In the genomic region with DNA sequence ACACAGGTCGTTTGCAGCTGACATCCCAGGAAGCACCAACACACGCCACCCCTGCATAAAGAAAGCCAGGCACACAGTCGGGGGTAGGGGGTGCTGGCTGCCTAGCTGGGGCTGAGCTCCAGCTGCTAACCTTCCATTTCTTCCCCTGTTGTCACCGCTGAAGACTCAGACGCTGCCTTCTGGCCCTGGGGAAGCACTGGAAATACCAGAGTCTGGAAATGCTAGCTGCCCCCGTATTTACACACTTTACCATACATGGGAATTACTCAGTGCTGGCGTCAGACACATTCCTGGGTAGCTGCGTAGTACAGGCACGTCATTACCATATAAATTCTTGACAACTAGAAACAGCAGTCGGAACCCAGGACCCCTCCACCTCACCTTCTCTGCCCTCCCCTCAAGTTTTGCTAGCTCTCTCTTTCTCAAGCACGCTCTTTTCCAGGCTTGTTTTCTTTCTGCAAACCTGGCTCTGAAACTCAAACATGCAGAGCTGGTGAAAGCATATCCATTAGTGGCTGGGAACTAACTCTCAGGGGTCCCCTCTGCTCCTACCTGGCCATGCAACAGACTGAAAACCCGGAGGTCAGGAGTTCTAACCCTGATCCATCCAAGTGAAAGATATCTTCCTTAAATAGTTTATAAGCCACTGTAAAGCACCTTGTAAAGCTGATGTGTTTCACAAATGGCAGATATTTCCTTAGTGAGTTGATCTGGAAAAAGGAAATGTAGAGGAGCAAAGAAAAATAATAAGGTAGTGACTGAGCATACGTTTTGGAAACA, we compare ENCODE assay signal across 8 cellular contexts. TPM values are rescaled to one million over a fixed set of nuclear protein-coding genes. Genes with fewer than 3 reads are reported as not detected.
A peak's percentile ranks its signal among the peaks of the same experiment; 100 is the strongest.
DNase-seq lines count a peak whose midpoint lies in the region; ATAC-seq and TF ChIP-seq lines count a peak whose summit lies in the region.

No MANE protein-coding gene starts in this region.

- no peaks in the 10 kb centered on the region for H3K36me3 Mint-ChIP-seq in GM23338 (ENCODE audit: low read depth)
- peaks cover 23% of the 10 kb centered on the region for H3K36me3 Mint-ChIP-seq in activated T-cell treated with anti-CD3 and anti-CD28 coated beads, Interleukin-2, amount 50 U/mL, for 24 hours (ENCODE audit: low read depth)

- H3K4me1 Mint-ChIP-seq in GM23338: peaks cover 59% of the 10 kb centered on the region
- peaks cover 38% of the 10 kb centered on the region for H3K4me1 Mint-ChIP-seq in activated T-cell treated with anti-CD3 and anti-CD28 coated beads, Interleukin-2, amount 50 U/mL, for 24 hours (ENCODE audit: low read depth)

- peak overlapping the region; percentile 87 for H3K27ac Mint-ChIP-seq in GM23338
- no peak overlapping the region for H3K27ac Mint-ChIP-seq in activated T-cell treated with anti-CD3 and anti-CD28 coated beads, Interleukin-2, amount 50 U/mL, for 24 hours

- H3K4me1 ChIP-seq in GM23338 (ENCODE audit: insufficient read depth) (peaks cover 40% of the 10 kb centered on the region), SJSA1 (replicated peaks) (peaks cover 80% of the 10 kb centered on the region), gastroesophageal sphincter (peaks cover 6 to 94% (median 50%) of the 10 kb centered on the region in 3 donors), sigmoid colon (peaks cover 0 to 72% (median 64%) of the 10 kb centered on the region in 4 donors), Karpas-422 (ENCODE audit: low read length) (peaks cover 41% of the 10 kb centered on the region)

- peaks cover 32% of the 10 kb centered on the region for H3K27me3 Mint-ChIP-seq in GM23338 (ENCODE audit: insufficient read depth, low read depth, poor library complexity)
- no peaks in the 10 kb centered on the region for H3K27me3 Mint-ChIP-seq in activated T-cell treated with anti-CD3 and anti-CD28 coated beads, Interleukin-2, amount 50 U/mL, for 24 hours

- H3K27me3 ChIP-seq in GM23338 (ENCODE audit: insufficient read depth) (peaks cover 33% of the 10 kb centered on the region), SJSA1 (replicated peaks) (no peaks in the 10 kb centered on the region), gastroesophageal sphincter (no peaks in the 10 kb centered on the region), sigmoid colon (no peaks in the 10 kb centered on the region), Karpas-422 (ENCODE audit: low read length) (no peaks in the 10 kb centered on the region)

- H3F3A ChIP-seq in GM23338 (replicated peaks; ENCODE audit: low read depth): peaks cover 15% of the 10 kb centered on the region; the same call in 1 of the 2 replicates

- ATAC-seq in GM23338: peak; percentile 37
- ATAC-seq in gastroesophageal sphincter: peak; percentile 42
- ATAC-seq in GM19455 (IDR thresholded peaks at IDR 0.05; ENCODE audit: unreplicated experiment): no peak

- peak; percentile 73 for DNase-seq in GM23338 (ENCODE audit: low spot score)
- DNase-seq in SJSA1 (ENCODE audit: low read depth in 1 of 2, low spot score in 2 of 2): peak; percentile 87 to 91
- peak; percentile 94 for DNase-seq in sigmoid colon
- no peak for DNase-seq in DMS114 treated with DMSO at 0.1 percent for 48 hours (lab: John Stamatoyannopoulos, UW; ENCODE audit: unreplicated experiment)
- DNase-seq in Karpas-422: no peak
- DNase-seq in activated T-cell treated with anti-CD3 and anti-CD28 coated beads, Interleukin-2, amount 50 U/mL, for 24 hours: no peak

- TF ChIP-seq CTCF in GM23338 (conservative IDR thresholded peaks at IDR 0.05; ENCODE audit: low read depth in 2 of 2) (no peak), gastroesophageal sphincter (IDR thresholded peaks at IDR 0.05) (no peak), sigmoid colon (IDR thresholded peaks at IDR 0.05) (no peak)

- 8 to 25% methylated on average over 7 to 11 of the region's 13 CpGs for WGBS in gastroesophageal sphincter (ENCODE audit: low coverage in 1 of 2), 2 donors
- WGBS in sigmoid colon, 2 donors: 70 to 79% methylated on average over 13 of the region's 13 CpGs

- TF ChIP-seq EP300 in gastroesophageal sphincter (IDR thresholded peaks at IDR 0.05) (peak; percentile 86), sigmoid colon (IDR thresholded peaks at IDR 0.05) (peak; percentile 96 to 99 (median 98))

- peak overlapping the region; percentile 27 for H3K4me3 Mint-ChIP-seq in GM23338
- no peak overlapping the region for H3K4me3 Mint-ChIP-seq in activated T-cell treated with anti-CD3 and anti-CD28 coated beads, Interleukin-2, amount 50 U/mL, for 24 hours

- H3K9me2 ChIP-seq in GM23338 (ENCODE audit: insufficient read depth) (no peaks in the 10 kb centered on the region), Karpas-422 (replicated peaks; ENCODE audit: insufficient read depth, low read length) (no peaks in the 10 kb centered on the region)

- H3K4me2 ChIP-seq in GM23338 (peak overlapping the region; percentile 56), Karpas-422 (ENCODE audit: low read depth, low read length, poor library complexity, severe bottlenecking) (no peak overlapping the region)

- H3K9me3 ChIP-seq in SJSA1 (replicated peaks) (no peaks in the 10 kb centered on the region), gastroesophageal sphincter (no peaks in the 10 kb centered on the region), sigmoid colon (no peaks in the 10 kb centered on the region), Karpas-422 (ENCODE audit: low read length) (no peaks in the 10 kb centered on the region)

- no peak overlapping the region for H3K9ac ChIP-seq in Karpas-422 (ENCODE audit: low read length)

- H3K4me3 ChIP-seq in GM23338: no peak overlapping the region; the same call in 1 of the 2 replicates
- peak overlapping the region; percentile 2; the same call in 1 of the 2 replicates for H3K4me3 ChIP-seq in SJSA1
- peak overlapping the region; percentile 47 to 83 for H3K4me3 ChIP-seq in gastroesophageal sphincter
- H3K4me3 ChIP-seq in sigmoid colon: peak overlapping the region; percentile 71 to 92 (median 78)
- no peak overlapping the region for H3K4me3 ChIP-seq in Karpas-422 (ENCODE audit: low read length)

- H3K36me3 ChIP-seq in GM23338 (ENCODE audit: insufficient read depth) (no peaks in the 10 kb centered on the region), SJSA1 (peaks cover 68% of the 10 kb centered on the region), gastroesophageal sphincter (peaks cover 0 to 11% of the 10 kb centered on the region in 2 donors), sigmoid colon (peaks cover 0 to 17% (median 6%) of the 10 kb centered on the region in 4 donors), Karpas-422 (ENCODE audit: insufficient read depth, low read length) (no peaks in the 10 kb centered on the region)

- H4K20me1 ChIP-seq in GM23338 (replicated peaks; ENCODE audit: insufficient read depth): no peaks in the 10 kb centered on the region
- H4K20me1 ChIP-seq in Karpas-422 (ENCODE audit: insufficient read depth, low read depth, low read length): peaks cover 3% of the 10 kb centered on the region; the same call in 1 of the 2 replicates

- H3K9me3 Mint-ChIP-seq in GM23338: no peaks in the 10 kb centered on the region
- H3K9me3 Mint-ChIP-seq in activated T-cell treated with anti-CD3 and anti-CD28 coated beads, Interleukin-2, amount 50 U/mL, for 24 hours: no peaks in the 10 kb centered on the region

- intact Hi-C loops in sigmoid colon (cut with DNase I): no loop called here

- H2AFZ ChIP-seq in GM23338 (no peak overlapping the region), Karpas-422 (ENCODE audit: low read length) (no peak overlapping the region)

- peak; percentile 72 to 78 for TF ChIP-seq POLR2A in gastroesophageal sphincter (IDR thresholded peaks at IDR 0.05)
- peak; percentile 67 to 76 for TF ChIP-seq POLR2A in sigmoid colon (IDR thresholded peaks at IDR 0.05)

- peak overlapping the region; percentile 88 for H3K27ac ChIP-seq in GM23338 (ENCODE audit: low read depth)
- peak overlapping the region; percentile 89 for H3K27ac ChIP-seq in SJSA1
- peak overlapping the region; percentile 80 to 97 (median 97) for H3K27ac ChIP-seq in gastroesophageal sphincter
- H3K27ac ChIP-seq in sigmoid colon: peak overlapping the region; percentile 92 to 98 (median 96)
- no peak overlapping the region for H3K27ac ChIP-seq in Karpas-422 (ENCODE audit: low read length)

- peaks cover 3% of the 10 kb centered on the region; the same call in 1 of the 2 replicates for H3K79me2 ChIP-seq in GM23338 (replicated peaks; ENCODE audit: insufficient read depth)
- H3K79me2 ChIP-seq in Karpas-422 (ENCODE audit: low read length): peaks cover 69% of the 10 kb centered on the region

TF ChIP-seq in GM23338, 12 proteins besides CTCF, POLR2A, EP300 and RAD21:
- TF ChIP-seq POLR2AphosphoS5 (IDR thresholded peaks at IDR 0.05; ENCODE audit: low read depth) (no peak), STAT1 (IDR thresholded peaks at IDR 0.05; ENCODE audit: unreplicated experiment) (no peak), CREB1 (CRISPR knock-in tag; IDR thresholded peaks at IDR 0.05; ENCODE audit: low read depth) (peak; percentile 70)

RNA-seq across cellular contexts. Expression of gene CSRP1, which starts 3.3 kb away (rescaled TPM):
- total RNA-seq in GM23338 (2014; rRNA removed; shearing (Covaris generic)): 24.1 and 29.9 TPM in 2 replicates
- polyA plus RNA-seq in GM23338 (2016; fragmentation: Nextera tagmentation; extraction: Ambion mirVana): 5.8 and 6.2 TPM in 2 replicates
- total RNA-seq in SJSA1 (2014; rRNA removed; shearing (Covaris generic)): 1,173 and 1,377 TPM in 2 replicates
- total RNA-seq in gastroesophageal sphincter: 1,000 to 10,000 TPM; 4,484 to 9,179 (median 5,319) TPM
- total RNA-seq in sigmoid colon: 1,000 to 10,000 TPM; 4,737 to 8,467 (median 6,048) TPM
- polyA plus RNA-seq in sigmoid colon: 100 to 1,000 TPM; 189 to 296 (median 264) TPM
- total RNA-seq in Karpas-422 (2014; rRNA removed; shearing (Covaris generic); ENCODE audit: low replicate concordance): 39.8 and 51.8 TPM in 2 replicates

RNA-seq across cellular contexts. Expression of gene PHLDA3, which starts 34.6 kb away (rescaled TPM):
- 87.4 and 111 TPM in 2 replicates for total RNA-seq in GM23338 (2014; rRNA removed; shearing (Covaris generic))
- polyA plus RNA-seq in GM23338 (2016; fragmentation: Nextera tagmentation; extraction: Ambion mirVana) (37.5 and 38.9 TPM in 2 replicates), sigmoid colon (10 to 100 TPM in 1 of 3 donors, 1 to 10 TPM in 2; 3.2 to 20.8 (median 9.6) TPM)
- total RNA-seq in SJSA1 (2014; rRNA removed; shearing (Covaris generic)): 36.7 and 75.0 TPM in 2 replicates
- total RNA-seq in gastroesophageal sphincter (100 to 1,000 TPM in 1 of 4 donors, 10 to 100 TPM in 3; 69.2 to 153 (median 84.7) TPM), sigmoid colon (100 to 1,000 TPM in 2 of 4 donors, 10 to 100 TPM in 2; 93.4 to 135 (median 108) TPM)
- total RNA-seq in Karpas-422 (2014; rRNA removed; shearing (Covaris generic); ENCODE audit: low replicate concordance): not detected in 2 replicates

RNA-seq across cellular contexts. Expression of gene NAV1, which starts 35.3 kb away (rescaled TPM):
- total RNA-seq in GM23338 (2014; rRNA removed; shearing (Covaris generic)): 37.2 and 37.4 TPM in 2 replicates
- polyA plus RNA-seq in GM23338 (2016; fragmentation: Nextera tagmentation; extraction: Ambion mirVana): 22.6 and 22.7 TPM in 2 replicates
- total RNA-seq in SJSA1 (2014; rRNA removed; shearing (Covaris generic)): 12.7 and 15.5 TPM in 2 replicates
- total RNA-seq in gastroesophageal sphincter: 10 to 100 TPM; 11.4 to 35.8 (median 18.0) TPM
- total RNA-seq in sigmoid colon: 10 to 100 TPM; 17.1 to 44.9 (median 20.9) TPM
- polyA plus RNA-seq in sigmoid colon: 1 to 10 TPM; 1.8 to 8.2 (median 3.0) TPM
- total RNA-seq in Karpas-422 (2014; rRNA removed; shearing (Covaris generic); ENCODE audit: low replicate concordance): 0.83 and 2.9 TPM in 2 replicates

Comparison
In these comparisons a context has a peak if more than half of its experiments do, and no peak if none do; other contexts are left out.
1. DNase-seq: peak in GM23338 (single experiment), SJSA1 (2 of 2) and sigmoid colon (single experiment); none in DMS114 treated with DMSO at 0.1 percent for 48 hours (single experiment), Karpas-422 (single experiment) and activated T-cell treated with anti-CD3 and anti-CD28 coated beads, Interleukin-2, amount 50 U/mL, for 24 hours (single experiment).
2. H3K4me3 ChIP-seq: peak in SJSA1 (single experiment), gastroesophageal sphincter (2 of 2) and sigmoid colon (4 of 4); none in GM23338 (single experiment) and Karpas-422 (single experiment).
3. RNA of gene CSRP1, which starts 3.3 kb away (total RNA-seq): 4,737 to 8,467 TPM in sigmoid colon, 4,484 to 9,179 TPM in gastroesophageal sphincter and 1,173 to 1,377 TPM in SJSA1; 39.8 to 51.8 TPM in Karpas-422 and 24.1 to 29.9 TPM in GM23338; every median in the first group is over 10 times any median in the second.
4. RNA of gene PHLDA3, which starts 34.6 kb away (total RNA-seq): 93.4 to 135 TPM in sigmoid colon, 69.2 to 153 TPM in gastroesophageal sphincter, 87.4 to 111 TPM in GM23338 and 36.7 to 75.0 TPM in SJSA1; not detected in Karpas-422; every median in the first group is over 10 times any median in the second.